In the genomic region with DNA sequence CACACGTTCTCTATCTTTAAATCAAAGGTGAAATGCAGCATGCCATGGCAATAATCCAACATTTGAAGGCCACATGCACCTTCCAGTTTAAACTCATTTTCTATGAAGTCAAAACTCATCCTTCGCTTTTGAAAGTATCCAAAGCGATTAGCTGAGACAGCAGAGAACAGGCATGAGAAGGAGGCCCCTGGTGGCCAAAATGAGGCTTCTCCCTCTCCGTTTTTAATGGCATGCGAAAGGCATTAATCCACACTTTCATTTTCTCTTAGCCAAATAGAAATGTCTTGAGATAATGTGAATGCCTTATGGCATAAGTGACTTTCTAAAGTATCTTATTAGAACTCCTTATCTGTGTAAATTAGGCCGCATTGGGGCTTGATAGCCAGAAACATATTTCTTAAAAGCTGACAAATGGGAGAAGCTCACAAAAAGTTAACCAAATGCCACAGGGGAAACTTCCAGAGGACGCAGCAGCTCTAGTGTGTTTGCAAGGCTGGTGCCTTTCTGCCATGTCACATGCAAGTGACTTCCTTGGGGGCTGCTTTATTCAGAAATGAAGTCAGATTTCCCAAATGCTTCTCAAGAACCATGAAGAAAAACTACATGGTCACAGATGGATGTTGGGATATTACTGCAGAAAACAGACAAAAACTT, we compare ENCODE assay signal across 8 cellular contexts.
DNase-seq lines count a peak whose midpoint lies in the region; ATAC-seq and TF ChIP-seq lines count a peak whose summit lies in the region.

No MANE protein-coding gene starts in this region.

- H3K9me3 ChIP-seq in osteoblast (ENCODE audit: low read depth, low read length) = no peaks in the 10 kb centered on the region

- DNase-seq in 8988T (peak; percentile 10), RPMI7951 (ENCODE audit: low read depth) (peak; percentile 37), left ventricle myocardium superior (no peak), type B pancreatic cell (ENCODE audit: extremely low spot score, unreplicated experiment) (no peak), osteoblast (ENCODE audit: insufficient read length, low spot score, missing footprints) (no peak), NCI-H128 (lab: John Stamatoyannopoulos, UW; ENCODE audit: unreplicated experiment) (no peak)
- no peak for DNase-seq in activated CD4-positive, CD25-positive, alpha-beta regulatory T cell treated with anti-CD3 and anti-CD28 coated beads, Interleukin-2, amount 50 U/mL, for 72 hours

- no peaks in the 10 kb centered on the region for H3K79me2 ChIP-seq in osteoblast (ENCODE audit: insufficient read depth, low read length)

- no peak overlapping the region for H3K4me3 ChIP-seq in osteoblast (ENCODE audit: insufficient read depth, low read length)

- H3K36me3 ChIP-seq in osteoblast (ENCODE audit: insufficient read depth, low read length) = no peaks in the 10 kb centered on the region

- no peaks in the 10 kb centered on the region for H4K20me1 ChIP-seq in osteoblast (ENCODE audit: insufficient read depth, low read length)

- no peak overlapping the region for H3K4me3 Mint-ChIP-seq in type B pancreatic cell

- no peaks in the 10 kb centered on the region for H3K4me1 ChIP-seq in osteoblast (ENCODE audit: insufficient read depth, low read length)

- no peaks in the 10 kb centered on the region for H3K36me3 Mint-ChIP-seq in type B pancreatic cell

- no peaks in the 10 kb centered on the region for H3K9me3 Mint-ChIP-seq in type B pancreatic cell

- no peak overlapping the region for H2AFZ ChIP-seq in osteoblast (ENCODE audit: low read length)

- no peak overlapping the region for H3K4me2 ChIP-seq in osteoblast (ENCODE audit: insufficient read depth, low read length)

- H3K27ac ChIP-seq in osteoblast (ENCODE audit: low read depth, low read length) = no peak overlapping the region

- ATAC-seq in GM19455 (IDR thresholded peaks at IDR 0.05; ENCODE audit: unreplicated experiment) (peak; percentile 85), left ventricle myocardium superior (peak; percentile 80)

- H3K4me1 Mint-ChIP-seq in type B pancreatic cell (ENCODE audit: unreplicated experiment) = peaks cover 43% of the 10 kb centered on the region

- no peaks in the 10 kb centered on the region for H3K27me3 ChIP-seq in osteoblast (ENCODE audit: insufficient read depth, low read length)

- TF ChIP-seq CTCF in type B pancreatic cell (conservative IDR thresholded peaks at IDR 0.05) = peak; percentile 79
- no peak for TF ChIP-seq CTCF in osteoblast (IDR thresholded peaks at IDR 0.05; ENCODE audit: extremely low read depth, low read depth, low read length)

- peaks cover 3% of the 10 kb centered on the region for H3K27me3 Mint-ChIP-seq in type B pancreatic cell

- no peak overlapping the region for H3K27ac Mint-ChIP-seq in type B pancreatic cell

- intact Hi-C loops in left ventricle myocardium superior (cut with micrococcal nuclease) = no loop called here

Comparison
In these comparisons a context has a peak if more than half of its experiments do, and no peak if none do; other contexts are left out.
1. DNase-seq: peak in 8988T (single experiment) and RPMI7951 (single experiment); none in left ventricle myocardium superior (single experiment), type B pancreatic cell (single experiment), osteoblast (single experiment), NCI-H128 (single experiment) and activated CD4-positive, CD25-positive, alpha-beta regulatory T cell treated with anti-CD3 and anti-CD28 coated beads, Interleukin-2, amount 50 U/mL, for 72 hours (single experiment).